19 cellular contexts compared by ENCODE assay signal in the genomic region with DNA sequence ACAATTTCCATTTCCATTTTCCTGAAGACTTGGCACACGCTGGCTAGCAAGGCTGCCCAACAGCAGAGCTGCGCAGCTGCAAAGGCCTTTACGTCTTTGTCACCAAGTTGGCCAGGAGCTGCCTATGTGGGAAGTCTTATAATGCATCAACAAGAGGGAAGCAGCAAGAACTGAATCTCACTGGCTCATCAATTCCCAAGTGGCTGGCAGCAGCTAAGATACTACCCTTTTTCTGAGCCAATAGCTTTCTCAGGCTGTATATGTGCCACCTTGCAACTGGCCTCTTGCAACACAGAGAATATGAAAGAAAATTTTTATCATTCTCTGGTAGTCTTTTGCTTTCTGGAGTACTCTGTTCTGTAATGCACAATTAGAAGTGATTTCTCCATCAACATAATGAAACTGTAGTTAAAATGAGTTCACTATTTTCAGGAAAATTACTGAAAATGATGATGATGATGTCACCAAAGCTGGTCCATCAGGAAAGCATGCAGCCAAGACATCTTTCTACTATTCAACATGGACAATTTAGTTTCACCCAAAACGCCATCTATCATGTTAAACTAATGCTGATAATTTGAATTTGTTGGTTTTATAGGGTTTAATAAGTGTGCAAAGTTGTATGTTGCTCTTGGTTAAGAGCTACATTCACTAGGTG.
DNase-seq lines count a peak whose midpoint lies in the region; ATAC-seq, FAIRE-seq and TF ChIP-seq lines count a peak whose summit lies in the region.
"Had no signal": no experiment of that assay in that cellular context is flagged by ENCODE, and none has a peak within 500 bp of the region (broad histone marks: within the 10 kb centered on the region; RNA-seq: fewer than 3 reads in every experiment).

No MANE protein-coding gene starts in this region.

- intact Hi-C loops in right cardiac atrium (cut with DNase I), result loop anchor here in 3 of 4 donors (2.0 to 5.0 kb wide), 2 partner anchors 343 to 344 kb away; no protein-coding TSS in a partner anchor
- intact Hi-C loops in K562 (cut with micrococcal nuclease), result loop anchor here (10.0 kb wide), 1 partner anchor 187 kb away; no protein-coding TSS in a partner anchor
- intact Hi-C loops in thyroid gland (cut with DNase I), result loop anchor here (10.0 kb wide), 2 partner anchors 97 to 227 kb away; partner anchors contain the start of gene FOXA2

- DNase-seq in right atrium auricular region (ENCODE audit: low spot score) (peak; percentile 43), right cardiac atrium (no peak), K562 (ENCODE audit: extremely low read depth in 1 of 4, low spot score in 3 of 4) (no peak), thyroid gland (no peak), SKM-1 (lab: John Stamatoyannopoulos, UW; ENCODE audit: unreplicated experiment) (no peak)
- DNase-seq: ACHN; BE2C; CD4-positive, alpha-beta memory T cell; DMS153; DMS79; GDM1; HCEC 1CT had no signal

- FAIRE-seq in K562 (lab: Jason Lieb, UNC), result no peak
- FAIRE-seq: GM12892, GM18507, H54, HTR-8/SVneo had no signal

- no peaks in the 10 kb centered on the region for H3K27me3 ChIP-seq in right atrium auricular region
- no peaks in the 10 kb centered on the region for H3K27me3 ChIP-seq in right cardiac atrium (ENCODE audit: control insufficient read depth, insufficient read depth)
- H3K27me3 ChIP-seq in BLaER1 treated with 17β-estradiol and CSF1 and Interleukin-3, amounts not matched to agents 10 nM and 100 nM, result no peaks in the 10 kb centered on the region
- peaks cover 0 to 19% of the 10 kb centered on the region in 2 experiments; a peak in 2 of 5 replicates for H3K27me3 ChIP-seq in K562 (ENCODE audit: control insufficient read depth in 2 of 2, insufficient read depth in 2 of 2, low read length in 2 of 2)
- H3K27me3 ChIP-seq in thyroid gland, result no peaks in the 10 kb centered on the region
- H3K27me3 ChIP-seq: BE2C had no signal

- 68% methylated on average over 4 of the region's 4 CpGs for WGBS in right cardiac atrium
- WGBS in K562 (ENCODE audit: insufficient coverage, low coverage, missing lambda C conversion rate), result 7% methylated on average over 4 of the region's 4 CpGs
- 81 to 90% methylated on average over 4 of the region's 4 CpGs for WGBS in thyroid gland, 2 donors

- no peaks in the 10 kb centered on the region for H3K79me2 ChIP-seq in K562 (ENCODE audit: control insufficient read depth, insufficient read depth, low read length)

- H3K4me3 ChIP-seq in right atrium auricular region (no peak overlapping the region), right cardiac atrium (ENCODE audit: low read length) (no peak overlapping the region), K562 (no peak overlapping the region), thyroid gland (replicated peaks in 1 of 3) (no peak overlapping the region)
- no peak overlapping the region for H3K4me3 ChIP-seq in BLaER1 treated with 17β-estradiol and CSF1 and Interleukin-3, amounts not matched to agents 10 nM and 100 nM
- H3K4me3 ChIP-seq: GM23338 had no signal

- H4K20me1 ChIP-seq in BLaER1 treated with 17β-estradiol and CSF1 and Interleukin-3, amounts not matched to agents 10 nM and 100 nM, result peaks cover 0 to 7% (median 0%) of the 10 kb centered on the region in 11 experiments; a peak in 2 of 22 replicates
- H4K20me1 ChIP-seq in K562 (replicated peaks; ENCODE audit: control insufficient read depth, insufficient read depth, low read length), result no peaks in the 10 kb centered on the region

- ATAC-seq in right cardiac atrium (no peak), K562 (no peak), HG02981 (IDR thresholded peaks at IDR 0.05; ENCODE audit: unreplicated experiment) (no peak)
- ATAC-seq: GM23338 had no signal

- TF ChIP-seq RAD21 in K562 (CRISPR knock-in tag; conservative IDR thresholded peaks at IDR 0.05 in 1 of 2, IDR thresholded peaks at IDR 0.05 in 1 of 2), result no peak

- peaks cover 0 to 6% of the 10 kb centered on the region in 2 donors for H3K9me3 ChIP-seq in right atrium auricular region
- H3K9me3 ChIP-seq in right cardiac atrium (ENCODE audit: control insufficient read depth, low read length), result peaks cover 2% of the 10 kb centered on the region
- H3K9me3 ChIP-seq in BLaER1 treated with 17β-estradiol and CSF1 and Interleukin-3, amounts not matched to agents 10 nM and 100 nM (replicated peaks in 1 of 11), result peaks cover 13 to 23% (median 17%) of the 10 kb centered on the region in 11 experiments
- 0 out of 2 replicates have a peak, but pooled peaks cover 2% of the 10 kb centered on the region for H3K9me3 ChIP-seq in K562 (replicated peaks; ENCODE audit: control insufficient read depth, insufficient read depth, low read depth, low read length)
- no peaks in the 10 kb centered on the region for H3K9me3 ChIP-seq in thyroid gland
- H3K9me3 ChIP-seq: BE2C had no signal

- peak overlapping the region; percentile 29 to 97 (median 90); a peak in 21 of 22 replicates for H3K4me2 ChIP-seq in BLaER1 treated with 17β-estradiol and CSF1 and Interleukin-3, amounts not matched to agents 10 nM and 100 nM
- H3K4me2 ChIP-seq in K562 (ENCODE audit: insufficient read depth, low read length), result no peak overlapping the region
- H3K4me2 ChIP-seq: GM23338 had no signal

- H3K36me3 ChIP-seq in right atrium auricular region, result no peaks in the 10 kb centered on the region
- H3K36me3 ChIP-seq in BLaER1 treated with 17β-estradiol and CSF1 and Interleukin-3, amounts not matched to agents 10 nM and 100 nM, result peaks cover 15 to 37% (median 31%) of the 10 kb centered on the region in 11 experiments
- no peaks in the 10 kb centered on the region for H3K36me3 ChIP-seq in K562 (ENCODE audit: control insufficient read depth, insufficient read depth, low read length)
- no peaks in the 10 kb centered on the region for H3K36me3 ChIP-seq in thyroid gland
- H3K36me3 ChIP-seq: BE2C had no signal

- POLR2A ChIA-PET in K562 (lab: Yijun Ruan, JAX), result interaction anchor here (0.8 kb wide), 1 partner anchor 348 kb away, joined by 3 read pairs; no protein-coding TSS in a partner anchor

- in situ Hi-C loops in K562 (cut with MboI), result no loop called here

- H2AFZ ChIP-seq in K562 (ENCODE audit: low read depth, low read length), result no peak overlapping the region
- H2AFZ ChIP-seq: GM23338 had no signal

- H3K4me1 ChIP-seq in right atrium auricular region (no peaks in the 10 kb centered on the region), right cardiac atrium (ENCODE audit: control insufficient read depth, insufficient read depth, low read length) (no peaks in the 10 kb centered on the region), K562 (replicated peaks in 1 of 2; ENCODE audit: control insufficient read depth in 2 of 2, insufficient read depth in 2 of 2, low read length in 2 of 2) (peaks cover 0 to 7% of the 10 kb centered on the region in 2 experiments; a peak in 1 of 5 replicates), thyroid gland (peaks cover 17 to 37% of the 10 kb centered on the region in 2 donors)
- peaks cover 57 to 66% (median 62%) of the 10 kb centered on the region in 10 experiments for H3K4me1 ChIP-seq in BLaER1 treated with 17β-estradiol and CSF1 and Interleukin-3, amounts not matched to agents 10 nM and 100 nM
- H3K4me1 ChIP-seq: BE2C had no signal

- CTCF ChIA-PET in K562 (lab: Yijun Ruan, JAX; ENCODE audit: low intra/inter-chr PET ratio), result interaction anchor here (1.9 to 4.5 kb wide), 2 partner anchors 342 to 348 kb away, joined by 9 to 38 read pairs; no protein-coding TSS in a partner anchor

- H3K9me1 ChIP-seq in K562 (ENCODE audit: control insufficient read depth, insufficient read depth, low read length), result no peaks in the 10 kb centered on the region

- no peak overlapping the region for H3K9ac ChIP-seq in BLaER1 treated with 17β-estradiol and CSF1 and Interleukin-3, amounts not matched to agents 10 nM and 100 nM
- H3K9ac ChIP-seq in K562 (ENCODE audit: insufficient read depth in 1 of 2, low read depth in 2 of 2, low read length in 2 of 2), result no peak overlapping the region

- H3K27ac ChIP-seq in right atrium auricular region (no peak overlapping the region), right cardiac atrium (ENCODE audit: low read length) (no peak overlapping the region), K562 (ENCODE audit: extremely low read depth, low read depth, low read length) (no peak overlapping the region), thyroid gland (peak overlapping the region in 2 of 3 donors; percentile 77 to 96)
- H3K27ac ChIP-seq in BLaER1 treated with 17β-estradiol and CSF1 and Interleukin-3, amounts not matched to agents 10 nM and 100 nM, result peak overlapping the region in 1 of 11 experiments; percentile 99; a peak in 2 of 22 replicates

- no peak for TF ChIP-seq EP300 in K562 (IDR thresholded peaks at IDR 0.05; ENCODE audit: low read length)

- TF ChIP-seq POLR2A in K562 (conservative IDR thresholded peaks at IDR 0.05) (no peak), thyroid gland (IDR thresholded peaks at IDR 0.05) (no peak)

- no TSS peak for BruUV-seq in K562 (replicated peaks; lab: Mats Ljungman, UMichigan)

- TF ChIP-seq CTCF in right atrium auricular region (IDR thresholded peaks at IDR 0.05) (no peak), K562 (IDR thresholded peaks at IDR 0.05 in 2 of 3, conservative IDR thresholded peaks at IDR 0.05 in 1 of 3; ENCODE audit: insufficient read depth in 2 of 3, low read depth in 1 of 3, low read length in 3 of 3) (no peak), thyroid gland (IDR thresholded peaks at IDR 0.05) (no peak)

TF ChIP-seq in K562, 482 proteins besides CTCF, POLR2A, EP300 and RAD21 (continues in another document):
- TF ChIP-seq SFPQ (IDR thresholded peaks at IDR 0.05; ENCODE audit: low read depth, low read length) (no peak), KAT7 (CRISPR knock-in tag; IDR thresholded peaks at IDR 0.05; ENCODE audit: borderline replicate concordance) (no peak), MAZ (CRISPR knock-in tag; conservative IDR thresholded peaks at IDR 0.05 in 1 of 2, IDR thresholded peaks at IDR 0.05 in 1 of 2) (no peak)

Comparison
In these comparisons a context has a peak if more than half of its experiments do, and no peak if none do; other contexts are left out.
1. H3K27ac ChIP-seq: peak in thyroid gland (2 of 3); none in right atrium auricular region (0 of 2), right cardiac atrium (single experiment) and K562 (single experiment).